7 cellular contexts compared by ENCODE assay signal in genomic region chr2:237674731-237675276, GRCh38. TPM values are rescaled to one million over a fixed set of nuclear protein-coding genes. Genes with fewer than 3 reads are reported as not detected.
DNase-seq lines count a peak whose midpoint lies in the region; ATAC-seq, FAIRE-seq and TF ChIP-seq lines count a peak whose summit lies in the region.

No MANE protein-coding gene starts in this region.

- intact Hi-C loops in activated CD4-positive, alpha-beta memory T cell treated with anti-CD3 and anti-CD28 coated beads for 36 hours (cut with micrococcal nuclease) = loop anchor here (5.0 kb wide), 2 partner anchors 73 to 292 kb away; partner anchors contain the start of gene UBE2F

- H2BK15ac ChIP-seq in H1 (ENCODE audit: low read length) = no peak overlapping the region; the same call in 1 of the 2 replicates

- peaks cover 0 to 4% of the 10 kb centered on the region in 2 experiments for H4K20me1 ChIP-seq in H1 (replicated peaks in 1 of 2; ENCODE audit: control insufficient read depth in 1 of 2, insufficient read depth in 2 of 2, low read length in 2 of 2)

- FAIRE-seq in H1 (lab: Jason Lieb, UNC) = no peak

- POLR2A ChIA-PET in activated CD4-positive, alpha-beta memory T cell treated with anti-CD3 and anti-CD28 coated beads for 36 hours (lab: Charles Lee) = interaction anchor here (1.6 to 8.0 kb wide), 7 partner anchors 16 to 58 kb away, joined by 4 to 169 read pairs (median 18); no protein-coding TSS in a partner anchor
- POLR2A ChIA-PET in H1 (lab: Charles Lee; ENCODE audit: partially characterized antibody) = no interaction called here

- H3K9ac ChIP-seq in H1 (replicated peaks in 1 of 4; ENCODE audit: extremely low read depth in 1 of 4, low read depth in 3 of 4, low read length in 3 of 4) = peak overlapping the region in 2 of 4 experiments; percentile 14 to 32; a peak in 2 of 7 replicates

- H2BK120ac ChIP-seq in H1 (replicated peaks; ENCODE audit: low read depth, low read length) = no peak overlapping the region

- CTCF ChIA-PET in activated CD4-positive, alpha-beta memory T cell treated with anti-CD3 and anti-CD28 coated beads for 36 hours (lab: Charles Lee) = interaction anchor here (0.7 to 9.2 kb wide), 9 partner anchors 10 to 162 kb away, joined by 3 to 192 read pairs (median 30); no protein-coding TSS in a partner anchor
- CTCF ChIA-PET in H1 (lab: Charles Lee; ENCODE audit: partially characterized antibody) = interaction anchor here (0.8 to 9.6 kb wide), 17 partner anchors 8 to 105 kb away, joined by 3 to 130 read pairs (median 5); no protein-coding TSS in a partner anchor

- peak overlapping the region; percentile 86 for H3K27ac Mint-ChIP-seq in activated CD4-positive, alpha-beta memory T cell treated with anti-CD3 and anti-CD28 coated beads for 36 hours

- H3K18ac ChIP-seq in H1 (ENCODE audit: extremely low read depth, low read length) = peak overlapping the region; percentile 62

- no peak for TF ChIP-seq CTCF in H1 (IDR thresholded peaks at IDR 0.05; ENCODE audit: control extremely low read depth in 1 of 3, insufficient read depth in 1 of 3, low read depth in 1 of 3, low read length in 3 of 3)

- H3K27me3 Mint-ChIP-seq in activated CD4-positive, alpha-beta memory T cell treated with anti-CD3 and anti-CD28 coated beads for 36 hours = no peaks in the 10 kb centered on the region

- H3K9me3 ChIP-seq in H1 (ENCODE audit: insufficient read depth in 2 of 2, low read depth in 1 of 2, low read length in 1 of 2) = no peaks in the 10 kb centered on the region
- no peaks in the 10 kb centered on the region for H3K9me3 ChIP-seq in mononuclear cell (ENCODE audit: low read depth, low read length)

- H3K79me2 ChIP-seq in H1 (ENCODE audit: control insufficient read depth in 1 of 2, insufficient read depth in 2 of 2, low read length in 2 of 2) = no peaks in the 10 kb centered on the region

- 37% methylated on average over 17 of the region's 17 CpGs; no CpG with 5 or more reads in 1 of the 2 experiments for WGBS in H1 (ENCODE audit: extremely low coverage in 1 of 2, insufficient coverage in 1 of 2, insufficient read length in 1 of 2, insufficient replicate concordance in 2 of 2, low coverage in 1 of 2, low lambda C conversion rate in 2 of 2, missing lambda C conversion rate in 1 of 2), 2 experiments

- TF ChIP-seq POLR2A in H1 (IDR thresholded peaks at IDR 0.05; ENCODE audit: control extremely low read depth in 1 of 2, low read depth in 2 of 2, low read length in 2 of 2) = no peak

- H3K36me3 Mint-ChIP-seq in activated CD4-positive, alpha-beta memory T cell treated with anti-CD3 and anti-CD28 coated beads for 36 hours = no peaks in the 10 kb centered on the region

- H3K79me1 ChIP-seq in H1 (ENCODE audit: low read depth, low read length) = no peaks in the 10 kb centered on the region

- H3K27me3 ChIP-seq in H1 (replicated peaks in 1 of 4; ENCODE audit: control insufficient read depth in 3 of 4, extremely low read depth in 1 of 4, insufficient read depth in 3 of 4, low read length in 3 of 4) (no peaks in the 10 kb centered on the region), mononuclear cell (ENCODE audit: insufficient read depth, low read length) (no peaks in the 10 kb centered on the region)

- no peak for TF ChIP-seq EP300 in H1 (IDR thresholded peaks at IDR 0.05; ENCODE audit: borderline replicate concordance in 1 of 2, low read depth in 2 of 2, low read length in 2 of 2)

- H3K4me1 Mint-ChIP-seq in activated CD4-positive, alpha-beta memory T cell treated with anti-CD3 and anti-CD28 coated beads for 36 hours (ENCODE audit: low read depth) = peaks cover 44% of the 10 kb centered on the region

- no peak overlapping the region for H3K23ac ChIP-seq in H1 (ENCODE audit: insufficient read length)

- H4K5ac ChIP-seq in H1 (ENCODE audit: insufficient read length, low read depth, low read length) = no peak overlapping the region

- H4K8ac ChIP-seq in H1 (ENCODE audit: extremely low read depth, insufficient read depth, low read length) = peak overlapping the region; percentile 82; the same call in 1 of the 2 replicates

- peak overlapping the region; percentile 78 for H3K4me3 Mint-ChIP-seq in activated CD4-positive, alpha-beta memory T cell treated with anti-CD3 and anti-CD28 coated beads for 36 hours

- H3K4me3 ChIP-seq in H1 (ENCODE audit: extremely low read depth in 1 of 4, insufficient read depth in 2 of 4, low read depth in 3 of 4, low read length in 4 of 4) (peak overlapping the region in 2 of 4 experiments; percentile 15 to 27; a peak in 2 of 8 replicates), mononuclear cell (ENCODE audit: low read length) (peak overlapping the region; percentile 39)

- H2AK5ac ChIP-seq in H1 (ENCODE audit: low read depth, low read length) = no peak overlapping the region

- 0 out of 2 replicates have a peak overlapping the region, but pooled peaks have one; percentile 34 for H2BK20ac ChIP-seq in H1 (ENCODE audit: low read length)

- H2BK12ac ChIP-seq in H1 (ENCODE audit: low read depth, low read length) = peak overlapping the region; percentile 19; the same call in 1 of the 2 replicates

- H4K91ac ChIP-seq in H1 (replicated peaks; ENCODE audit: insufficient read length, low read length) = no peak overlapping the region

- H2BK5ac ChIP-seq in H1 (ENCODE audit: low read depth, low read length) = peak overlapping the region; percentile 67

- DNase-seq in NCI-H510A treated with DMSO at 0.1 percent for 48 hours (lab: John Stamatoyannopoulos, UW) (peak; percentile 90), H1 (ENCODE audit: low read depth in 1 of 2, low spot score in 2 of 2) (peak in 1 of 2 experiments; percentile 76)
- peak; percentile 88 for DNase-seq in activated CD4-positive, alpha-beta memory T cell treated with anti-CD3 and anti-CD28 coated beads for 36 hours
- peak; percentile 80 for DNase-seq in stimulated activated CD8-positive, alpha-beta memory T cell treated with anti-CD3 and anti-CD28 coated beads, Interleukin-4, amount 100 ng/mL, for 48 hours

- H3K14ac ChIP-seq in H1 (ENCODE audit: insufficient read length) = no peak overlapping the region

- H3K56ac ChIP-seq in H1 (replicated peaks; ENCODE audit: insufficient read length, low read depth, low read length) = peak overlapping the region; percentile 24

- no peaks in the 10 kb centered on the region for H3K36me3 ChIP-seq in H1 (ENCODE audit: control insufficient read depth in 2 of 4, insufficient read depth in 4 of 4, low read length in 3 of 4)

- H3K4me1 ChIP-seq in H1 (replicated peaks in 1 of 4; ENCODE audit: control insufficient read depth in 3 of 4, insufficient read depth in 4 of 4, low read length in 3 of 4) = peaks cover 6 to 19% (median 12%) of the 10 kb centered on the region in 4 experiments
- H3K4me1 ChIP-seq in mononuclear cell (ENCODE audit: insufficient read depth, low read length) = peaks cover 77% of the 10 kb centered on the region

- no peak overlapping the region for H2AFZ ChIP-seq in H1 (ENCODE audit: low read length)

- H3K23me2 ChIP-seq in H1 (ENCODE audit: low read depth, low read length) = peaks cover 2% of the 10 kb centered on the region; the same call in 1 of the 2 replicates

- no peak for TF ChIP-seq RAD21 in H1 (IDR thresholded peaks at IDR 0.05 in 1 of 2, conservative IDR thresholded peaks at IDR 0.05 in 1 of 2; ENCODE audit: low read depth in 2 of 2, low read length in 2 of 2)

- no peaks in the 10 kb centered on the region for H3K9me3 Mint-ChIP-seq in activated CD4-positive, alpha-beta memory T cell treated with anti-CD3 and anti-CD28 coated beads for 36 hours

- H3K4me2 ChIP-seq in H1 (ENCODE audit: insufficient read depth in 1 of 2, low read depth in 2 of 2, low read length in 2 of 2) = peak overlapping the region; percentile 40 to 57

- H3K4ac ChIP-seq in H1 (replicated peaks; ENCODE audit: insufficient read length, low read depth, low read length) = no peak overlapping the region

- ATAC-seq in GM18858 (IDR thresholded peaks at IDR 0.05; ENCODE audit: unreplicated experiment) (peak; percentile 64), HG02970 (IDR thresholded peaks at IDR 0.05; ENCODE audit: low FRiP score, unreplicated experiment) (peak; percentile 79)

- peak overlapping the region; percentile 69 for H3K27ac ChIP-seq in H1 (ENCODE audit: low read depth, low read length)

TF ChIP-seq in H1, 55 proteins besides CTCF, POLR2A, EP300 and RAD21:
- TF ChIP-seq E2F6 (IDR thresholded peaks at IDR 0.05) = peak; percentile 39; the same call in 1 of the 2 replicates
- TF ChIP-seq BACH1 (IDR thresholded peaks at IDR 0.05; ENCODE audit: low read length) = no peak
- no peak for TF ChIP-seq RNF2 (IDR thresholded peaks at IDR 0.05; ENCODE audit: borderline replicate concordance, low read depth, low read length, missing control alignments, poor library complexity, severe bottlenecking)
- no peak for TF ChIP-seq PHF8 (conservative IDR thresholded peaks at IDR 0.05; ENCODE audit: low read depth, low read length)
- TF ChIP-seq, protein P1, sequence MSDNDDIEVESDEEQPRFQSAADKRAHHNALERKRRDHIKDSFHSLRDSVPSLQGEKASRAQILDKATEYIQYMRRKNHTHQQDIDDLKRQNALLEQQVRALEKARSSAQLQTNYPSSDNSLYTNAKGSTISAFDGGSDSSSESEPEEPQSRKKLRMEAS (IDR thresholded peaks at IDR 0.05) = peak; percentile 87
- no peak for TF ChIP-seq KDM4A (IDR thresholded peaks at IDR 0.05; ENCODE audit: low read depth, low read length, severe bottlenecking)
- TF ChIP-seq SIN3A (conservative IDR thresholded peaks at IDR 0.05 in 1 of 2, IDR thresholded peaks at IDR 0.05 in 1 of 2; ENCODE audit: low read depth in 1 of 2, low read length in 2 of 2) = peak in 1 of 2 experiments; percentile 70; a peak in 2 of 4 replicates
- no peak for TF ChIP-seq SP1 (IDR thresholded peaks at IDR 0.05; ENCODE audit: low read depth, low read length)

RNA-seq across cellular contexts. Expression of gene LRRFIP1, which starts 47.4 kb away (rescaled TPM):
- total RNA-seq in activated CD4-positive, alpha-beta memory T cell treated with anti-CD3 and anti-CD28 coated beads for 36 hours = 100 to 1,000 TPM; 238 to 240 TPM
- total RNA-seq in H1 (2021; fragmentation: NEBNext Ultra II Directional; extraction: Animal tissue kit (Norgen Biotek cat#: 25700)) = 68.6 and 75.8 TPM in 2 replicates
- 12.1 and 13.8 TPM in 2 replicates for polyA plus RNA-seq in H1 (2011; rRNA removed)
- polyA plus RNA-seq in H1 (2011; cell fraction: cytosol; rRNA removed) = 25.4 TPM
- 26.6 TPM for polyA plus RNA-seq in H1 (2011; cell fraction: nucleus; rRNA removed)
- 33.6 to 61.3 TPM (median 38.1 TPM) in 4 replicates for polyA plus RNA-seq in H1 (2012, experiment 1 of 2)
- 4.3 TPM for polyA plus RNA-seq in H1 (2012, experiment 2 of 2)
- polyA plus RNA-seq in H1 (2013, experiment 1 of 2) = 98.5 TPM
- polyA plus RNA-seq in H1 (2013, experiment 2 of 2) = 87.2 TPM
- 18.7 and 22.1 TPM in 2 replicates for polyA minus RNA-seq in H1 (2011; rRNA and poly(A)+ RNA removed)
- polyA minus RNA-seq in H1 (2011; cell fraction: cytosol; rRNA and poly(A)+ RNA removed) = 18.1 TPM
- 46.1 TPM for polyA minus RNA-seq in H1 (2011; cell fraction: nucleus; rRNA and poly(A)+ RNA removed)
- 128 TPM for total RNA-seq in mononuclear cell
